17 cellular contexts compared by ENCODE assay signal in the genomic region with DNA sequence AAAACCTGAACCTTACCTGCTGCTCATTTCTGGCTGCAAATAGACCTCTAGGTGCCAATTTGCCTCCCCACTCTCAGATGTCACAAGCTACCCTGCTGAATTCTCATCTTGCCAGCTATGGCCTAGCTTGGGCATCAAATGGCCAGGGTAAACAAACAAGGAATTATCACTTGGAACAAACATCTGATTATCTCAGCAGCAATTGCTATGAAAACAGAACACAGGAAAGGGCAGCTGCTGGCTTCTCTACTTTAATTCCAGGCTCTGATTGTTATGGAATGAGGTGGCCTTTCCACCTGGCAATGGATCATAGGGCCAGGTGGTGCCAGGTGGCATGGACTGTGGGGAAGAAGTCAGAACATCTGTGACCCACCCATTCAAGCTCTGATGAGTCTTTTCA.
DNase-seq lines count a peak whose midpoint lies in the region.
"Had no signal": no experiment of that assay in that cellular context is flagged by ENCODE, and none has a peak within 500 bp of the region (broad histone marks: within the 10 kb centered on the region; RNA-seq: fewer than 3 reads in every experiment).

No MANE protein-coding gene starts in this region.

- DNase-seq in DMS53 (lab: John Stamatoyannopoulos, UW): peak; percentile 34
- no peak for DNase-seq in DMS53 treated with DMSO at 0.1 percent for 48 hours (lab: John Stamatoyannopoulos, UW; ENCODE audit: unreplicated experiment)
- DNase-seq in NCI-H2029 treated with DMSO at 0.1 percent for 48 hours (lab: John Stamatoyannopoulos, UW): peak; percentile 50
- peak; percentile 91 for DNase-seq in NCI-H748 (lab: John Stamatoyannopoulos, UW; ENCODE audit: unreplicated experiment)
- no peak for DNase-seq in activated CD8-positive, alpha-beta memory T cell treated with anti-CD3 and anti-CD28 coated beads, Interleukin-2, amount 50 U/mL, for 4 hours
- DNase-seq in mesenteric fat pad (ENCODE audit: low spot score): no peak
- DNase-seq in occipital lobe (lab: John Stamatoyannopoulos, UW): no peak
- no peak for DNase-seq in T-helper 9 cell
- DNase-seq: BE2C; CD4-positive, CD25-positive, alpha-beta regulatory T cell; DND-41; Kasumi-1; MM.1S; NCI-H187 treated with DMSO at 0.1 percent for 48 hours; NCI-H226; NCI-H526; SHP77 had no signal

Comparison
In these comparisons a context has a peak if more than half of its experiments do, and no peak if none do; other contexts are left out.
1. DNase-seq: peak in DMS53 (single experiment), NCI-H2029 treated with DMSO at 0.1 percent for 48 hours (single experiment) and NCI-H748 (single experiment); none in DMS53 treated with DMSO at 0.1 percent for 48 hours (single experiment), activated CD8-positive, alpha-beta memory T cell treated with anti-CD3 and anti-CD28 coated beads, Interleukin-2, amount 50 U/mL, for 4 hours (single experiment), mesenteric fat pad (single experiment), occipital lobe (single experiment) and T-helper 9 cell (single experiment).